In genomic region chr14:72974661-72975060, GRCh38 we compare ENCODE assay signal across 8 cellular contexts.
"Had no signal": no experiment of that assay in that cellular context is flagged by ENCODE, and none has a peak within 500 bp of the region (broad histone marks: within the 10 kb centered on the region; RNA-seq: fewer than 3 reads in every experiment).

No MANE protein-coding gene starts in this region.

- H3K4me3 ChIP-seq: GM23338, K562 had no signal

- DNase-seq: H9, HCEC 1CT, HFFc6, IMR-90 had no signal

- FAIRE-seq: H1, H54, K562 had no signal
